Comparison of ENCODE assay signal across 14 cellular contexts in genomic region chr17:80613732-80614071, GRCh38.
DNase-seq lines count a peak whose midpoint lies in the region; ATAC-seq and TF ChIP-seq lines count a peak whose summit lies in the region.
"Had no signal": no experiment of that assay in that cellular context is flagged by ENCODE, and none has a peak within 500 bp of the region (broad histone marks: within the 10 kb centered on the region; RNA-seq: fewer than 3 reads in every experiment).

No MANE protein-coding gene starts in this region.

- no peaks in the 10 kb centered on the region for H3K27me3 ChIP-seq in SU-DHL-6 (ENCODE audit: low read length)
- no peaks in the 10 kb centered on the region for H3K27me3 ChIP-seq in upper lobe of left lung
- no peaks in the 10 kb centered on the region for H3K27me3 ChIP-seq in foreskin keratinocyte
- H3K27me3 ChIP-seq: right atrium auricular region had no signal

- no peak for TF ChIP-seq CTCF in SU-DHL-6 (IDR thresholded peaks at IDR 0.05; ENCODE audit: insufficient read depth, low read length, poor library complexity, severe bottlenecking)
- no peak for TF ChIP-seq CTCF in type B pancreatic cell (conservative IDR thresholded peaks at IDR 0.05)
- no peak for TF ChIP-seq CTCF in upper lobe of left lung (IDR thresholded peaks at IDR 0.05)
- no peak for TF ChIP-seq CTCF in foreskin keratinocyte (conservative IDR thresholded peaks at IDR 0.05)

- no peak overlapping the region for H3K4me3 Mint-ChIP-seq in activated T-cell treated with anti-CD3 and anti-CD28 coated beads, Interleukin-2, amount 50 U/mL, for 24 hours
- H3K4me3 Mint-ChIP-seq in activated T-cell treated with anti-CD3 and anti-CD28 coated beads, Interleukin-2, amount 50 U/mL, for 4 hours = no peak overlapping the region
- no peak overlapping the region for H3K4me3 Mint-ChIP-seq in type B pancreatic cell
- H3K4me3 Mint-ChIP-seq: activated CD4-positive, alpha-beta memory T cell treated with anti-CD3 and anti-CD28 coated beads, Interleukin-2, amount 10 ng/mL, durations not matched to agents 7 days and 5 days; activated T-cell treated with anti-CD3 and anti-CD28 coated beads, Interleukin-2, amount 50 U/mL, for 72 hours had no signal

- no peak for TF ChIP-seq EP300 in upper lobe of left lung (IDR thresholded peaks at IDR 0.05)

- H3K27me3 Mint-ChIP-seq in activated T-cell treated with anti-CD3 and anti-CD28 coated beads, Interleukin-2, amount 50 U/mL, for 24 hours = no peaks in the 10 kb centered on the region
- no peaks in the 10 kb centered on the region for H3K27me3 Mint-ChIP-seq in activated T-cell treated with anti-CD3 and anti-CD28 coated beads, Interleukin-2, amount 50 U/mL, for 4 hours (ENCODE audit: low read depth)
- no peaks in the 10 kb centered on the region for H3K27me3 Mint-ChIP-seq in type B pancreatic cell
- H3K27me3 Mint-ChIP-seq: activated CD4-positive, alpha-beta memory T cell treated with anti-CD3 and anti-CD28 coated beads, Interleukin-2, amount 10 ng/mL, durations not matched to agents 7 days and 5 days had no signal

- H3K27ac Mint-ChIP-seq in activated T-cell treated with anti-CD3 and anti-CD28 coated beads, Interleukin-2, amount 50 U/mL, for 24 hours = peak overlapping the region; percentile 47
- peak overlapping the region; percentile 62 for H3K27ac Mint-ChIP-seq in type B pancreatic cell
- H3K27ac Mint-ChIP-seq: activated CD4-positive, alpha-beta memory T cell treated with anti-CD3 and anti-CD28 coated beads, Interleukin-2, amount 10 ng/mL, durations not matched to agents 7 days and 5 days had no signal

- no peak overlapping the region for H3K9ac ChIP-seq in SU-DHL-6 (ENCODE audit: low read length)
- H3K9ac ChIP-seq: KMS-11 had no signal

- H3K79me2 ChIP-seq in SU-DHL-6 (ENCODE audit: insufficient read depth, low read length) = peaks cover 58% of the 10 kb centered on the region

- no peaks in the 10 kb centered on the region for H3F3A ChIP-seq in SU-DHL-6 (ENCODE audit: insufficient read depth)

- H3K4me1 Mint-ChIP-seq in activated T-cell treated with anti-CD3 and anti-CD28 coated beads, Interleukin-2, amount 50 U/mL, for 24 hours (ENCODE audit: low read depth) = peaks cover 63% of the 10 kb centered on the region
- H3K4me1 Mint-ChIP-seq in activated T-cell treated with anti-CD3 and anti-CD28 coated beads, Interleukin-2, amount 50 U/mL, for 4 hours (ENCODE audit: low read depth) = peaks cover 64% of the 10 kb centered on the region
- H3K4me1 Mint-ChIP-seq in type B pancreatic cell (ENCODE audit: unreplicated experiment) = peaks cover 22% of the 10 kb centered on the region

- H3K9me2 ChIP-seq in SU-DHL-6 (replicated peaks; ENCODE audit: insufficient read depth, low read length) = no peaks in the 10 kb centered on the region

- peaks cover 5% of the 10 kb centered on the region; the same call in 1 of the 2 replicates for H4K20me1 ChIP-seq in SU-DHL-6 (ENCODE audit: low read depth, low read length)

- 81 to 88% methylated on average over 12 of the region's 12 CpGs for WGBS in upper lobe of left lung, 2 donors

- H3K9me3 Mint-ChIP-seq in activated T-cell treated with anti-CD3 and anti-CD28 coated beads, Interleukin-2, amount 50 U/mL, for 24 hours = no peaks in the 10 kb centered on the region
- no peaks in the 10 kb centered on the region for H3K9me3 Mint-ChIP-seq in activated T-cell treated with anti-CD3 and anti-CD28 coated beads, Interleukin-2, amount 50 U/mL, for 4 hours
- no peaks in the 10 kb centered on the region for H3K9me3 Mint-ChIP-seq in type B pancreatic cell
- H3K9me3 Mint-ChIP-seq: activated CD4-positive, alpha-beta memory T cell treated with anti-CD3 and anti-CD28 coated beads, Interleukin-2, amount 10 ng/mL, durations not matched to agents 7 days and 5 days; activated T-cell treated with anti-CD3 and anti-CD28 coated beads, Interleukin-2, amount 50 U/mL, for 72 hours had no signal

- H2AFZ ChIP-seq in SU-DHL-6 (ENCODE audit: low read depth, low read length, severe bottlenecking) = no peak overlapping the region

- H3K4me3 ChIP-seq in SU-DHL-6 (ENCODE audit: insufficient read depth, low read length, poor library complexity, severe bottlenecking) (no peak overlapping the region), upper lobe of left lung (no peak overlapping the region)
- H3K4me3 ChIP-seq: right atrium auricular region had no signal

- no peak for ATAC-seq in activated T-cell treated with anti-CD3 and anti-CD28 coated beads, Interleukin-2, amount 50 U/mL, for 4 hours
- no peak for ATAC-seq in upper lobe of left lung (ENCODE audit: low FRiP score in 2 of 2)
- ATAC-seq in foreskin keratinocyte = no peak
- ATAC-seq: activated T-cell treated with anti-CD3 and anti-CD28 coated beads, Interleukin-2, amount 50 U/mL, for 72 hours had no signal

- H3K9me3 ChIP-seq in KOPT-K1 (ENCODE audit: insufficient read depth, low read length, poor library complexity, severe bottlenecking) (no peaks in the 10 kb centered on the region), SU-DHL-6 (ENCODE audit: insufficient read depth, low read length) (no peaks in the 10 kb centered on the region), upper lobe of left lung (no peaks in the 10 kb centered on the region)
- H3K9me3 ChIP-seq: Caco-2, right atrium auricular region had no signal

- H3K4me1 ChIP-seq in upper lobe of left lung (peaks cover 0 to 15% (median 8%) of the 10 kb centered on the region in 4 donors), foreskin keratinocyte (no peaks in the 10 kb centered on the region)
- H3K4me1 ChIP-seq: right atrium auricular region had no signal

- no peak overlapping the region for H3K4me2 ChIP-seq in SU-DHL-6 (ENCODE audit: low read depth, low read length, poor library complexity, severe bottlenecking)
- H3K4me2 ChIP-seq: KMS-11 had no signal

- DNase-seq in activated T-cell treated with anti-CD3 and anti-CD28 coated beads, Interleukin-2, amount 50 U/mL, for 24 hours = no peak
- DNase-seq in activated T-cell treated with anti-CD3 and anti-CD28 coated beads, Interleukin-2, amount 50 U/mL, for 4 hours = no peak
- no peak for DNase-seq in type B pancreatic cell (ENCODE audit: extremely low spot score, unreplicated experiment)
- DNase-seq in upper lobe of left lung = no peak
- DNase-seq in foreskin keratinocyte = no peak
- DNase-seq: activated CD4-positive, alpha-beta memory T cell treated with anti-CD3 and anti-CD28 coated beads, Interleukin-2, amount 10 ng/mL, durations not matched to agents 7 days and 5 days; activated T-cell treated with anti-CD3 and anti-CD28 coated beads, Interleukin-2, amount 50 U/mL, for 72 hours; Caco-2; NCI-H446; WERI-Rb-1 had no signal

- H3K27ac ChIP-seq in KOPT-K1 (ENCODE audit: low read depth, low read length, poor library complexity, severe bottlenecking) (peak overlapping the region; percentile 58), SU-DHL-6 (ENCODE audit: low read depth, low read length) (peak overlapping the region; percentile 21; the same call in 1 of the 2 replicates), upper lobe of left lung (peak overlapping the region in 1 of 4 donors; percentile 18), foreskin keratinocyte (no peak overlapping the region)
- H3K27ac ChIP-seq: KMS-11, right atrium auricular region had no signal

- no peaks in the 10 kb centered on the region for H3K36me3 Mint-ChIP-seq in activated T-cell treated with anti-CD3 and anti-CD28 coated beads, Interleukin-2, amount 50 U/mL, for 24 hours (ENCODE audit: low read depth)
- H3K36me3 Mint-ChIP-seq in activated T-cell treated with anti-CD3 and anti-CD28 coated beads, Interleukin-2, amount 50 U/mL, for 4 hours (ENCODE audit: insufficient read depth) = peaks cover 4% of the 10 kb centered on the region
- peaks cover 10% of the 10 kb centered on the region for H3K36me3 Mint-ChIP-seq in type B pancreatic cell

- H3K36me3 ChIP-seq in KOPT-K1 (ENCODE audit: insufficient read depth, low read length) (no peaks in the 10 kb centered on the region), SU-DHL-6 (ENCODE audit: low read length) (no peaks in the 10 kb centered on the region), upper lobe of left lung (no peaks in the 10 kb centered on the region)
- H3K36me3 ChIP-seq: right atrium auricular region, WERI-Rb-1 had no signal

- TF ChIP-seq POLR2A in upper lobe of left lung (IDR thresholded peaks at IDR 0.05) = no peak
